In the genomic region with DNA sequence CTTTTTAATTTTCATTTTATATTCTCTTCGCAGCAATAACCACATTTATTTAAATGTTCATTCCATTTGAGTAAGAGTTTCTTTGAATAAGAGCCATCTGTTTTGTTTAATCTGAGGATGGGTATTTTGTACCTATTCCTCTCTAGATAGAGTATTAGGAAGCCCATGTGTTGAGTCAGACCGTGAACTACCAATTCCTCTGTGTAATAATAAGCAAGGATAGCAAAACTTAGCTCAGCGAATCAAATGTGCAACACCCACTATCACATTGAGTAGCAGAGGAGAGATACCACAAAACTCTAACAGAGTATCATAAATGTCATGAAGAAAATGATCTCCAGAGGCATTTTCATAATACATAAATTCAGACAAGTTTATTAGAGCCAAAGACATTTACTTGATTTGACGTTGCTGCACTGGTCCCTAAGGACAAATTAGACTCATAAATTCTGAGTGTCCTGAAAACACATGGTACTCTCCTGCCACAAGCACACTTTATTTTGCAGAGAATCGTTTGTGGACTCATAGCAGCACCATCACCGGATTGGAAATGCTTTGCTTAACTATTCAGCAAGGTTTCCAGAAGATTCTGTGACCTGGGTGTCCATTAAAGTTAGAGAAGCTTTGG, we compare ENCODE assay signal across 16 cellular contexts.
"Had no signal": no experiment of that assay in that cellular context is flagged by ENCODE, and none has a peak within 500 bp of the region (broad histone marks: within the 10 kb centered on the region; RNA-seq: fewer than 3 reads in every experiment).

No MANE protein-coding gene starts in this region.

- H3K27ac ChIP-seq: breast epithelium, coronary artery, hepatocyte, lower lobe of right lung, testis had no signal

- H2AFZ ChIP-seq: hepatocyte had no signal

- H3K9me3 ChIP-seq: breast epithelium, lower lobe of right lung, testis had no signal

- H3K4me2 ChIP-seq: hepatocyte had no signal

- H3K79me2 ChIP-seq: hepatocyte had no signal

- DNase-seq: activated CD4-positive, alpha-beta T cell treated with anti-CD3 and anti-CD28 coated beads, Interleukin-2, amount 10 ng/mL, durations not matched to agents 24 days and 14 days; activated CD8-positive, alpha-beta memory T cell treated with anti-CD3 and anti-CD28 coated beads, Interleukin-2, amount 50 U/mL, for 4 hours; activated naive CD4-positive, alpha-beta T cell treated with anti-CD3 and anti-CD28 coated beads, Interleukin-2, amount 10 ng/mL, durations not matched to agents 7 days and 5 days; activated naive CD8-positive, alpha-beta T cell treated with anti-CD3 and anti-CD28 coated beads, Interleukin-2, amount 50 U/mL, for 24 hours; activated T-cell treated with anti-CD3 and anti-CD28 coated beads, Interleukin-2, amount 50 U/mL, for 4 hours; anterior cingulate cortex; left cardiac atrium; lower lobe of right lung; stimulated activated CD4-positive, alpha-beta T cell treated with anti-CD3 and anti-CD28 coated beads, Interleukin-2, amount 100 ng/mL, for 48 hours; T-helper 1 cell; T1000; testis had no signal

- H3K27me3 ChIP-seq: breast epithelium, foreskin keratinocyte, hepatocyte, testis had no signal

- H3K36me3 ChIP-seq: breast epithelium, lower lobe of right lung had no signal

- H3K4me3 ChIP-seq: breast epithelium, coronary artery, hepatocyte, lower lobe of right lung, testis had no signal

- H3K4me1 ChIP-seq: breast epithelium, lower lobe of right lung, testis had no signal
